Comparison of ENCODE assay signal across 7 cellular contexts in the genomic region with DNA sequence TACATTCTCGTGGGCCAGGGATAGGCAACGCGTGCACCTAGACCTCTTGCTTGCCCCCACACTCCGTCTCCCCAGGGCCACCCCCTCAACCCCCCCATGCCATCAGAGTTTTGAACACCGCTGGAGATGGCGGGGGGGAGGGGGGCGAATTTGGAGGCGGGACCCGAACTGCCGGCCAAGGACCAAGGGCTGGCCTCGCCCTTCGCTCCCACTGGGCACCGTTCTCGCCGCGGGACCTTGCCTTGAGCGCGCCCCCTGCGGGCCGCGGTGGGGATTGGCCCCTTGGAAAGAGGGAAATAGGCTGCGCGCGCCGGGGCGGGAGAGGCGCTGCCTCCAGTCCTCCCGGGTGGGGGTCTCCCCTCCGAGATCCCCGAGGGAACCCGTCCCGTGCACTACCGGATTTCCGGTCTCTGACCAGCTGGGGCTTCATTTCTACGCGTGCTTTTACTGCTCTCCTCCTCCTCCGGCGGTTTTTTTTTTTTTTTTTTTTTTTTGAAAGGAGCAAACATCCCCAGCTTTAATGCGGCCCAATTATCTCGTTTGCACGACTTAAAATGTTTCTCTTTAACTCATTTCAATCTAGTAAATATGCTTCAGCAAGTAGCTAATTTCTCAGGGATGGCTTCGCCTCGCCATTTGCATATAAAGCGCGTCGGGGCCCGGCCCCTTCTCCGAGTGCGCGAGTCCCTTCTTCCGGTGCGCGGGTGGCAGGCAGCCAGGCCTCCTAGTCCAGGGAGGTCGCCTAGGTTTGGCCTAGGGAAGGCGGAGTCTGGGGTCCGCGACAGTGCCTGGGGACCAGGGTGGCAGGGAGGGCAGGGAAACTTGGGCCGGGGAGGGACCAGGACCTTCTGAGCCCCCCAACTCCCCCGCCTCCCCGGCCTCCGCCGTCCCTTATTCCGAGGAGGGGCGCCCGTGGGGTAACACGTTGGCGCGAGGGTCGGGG. TPM values are rescaled to one million over a fixed set of nuclear protein-coding genes. Genes with fewer than 3 reads are reported as not detected.
DNase-seq lines count a peak whose midpoint lies in the region; ATAC-seq and TF ChIP-seq lines count a peak whose summit lies in the region.

No MANE protein-coding gene starts in this region.

- DNase-seq in GM06990 (ENCODE audit: extremely low read depth, insufficient read length) (peak; percentile 47), NCI-H1092 treated with DMSO at 0.1 percent for 48 hours (lab: John Stamatoyannopoulos, UW) (peak; percentile 54), germinal center (ENCODE audit: low spot score) (peak; percentile 64), osteocyte (ENCODE audit: extremely low spot score, unreplicated experiment) (peak; percentile 97), putamen (ENCODE audit: low spot score) (no peak)
- peak; percentile 37 for DNase-seq in activated CD8-positive, alpha-beta T cell treated with anti-CD3 and anti-CD28 coated beads, Interleukin-2, amount 10 ng/mL, durations not matched to agents 7 days and 5 days

- no peak for ATAC-seq in activated CD8-positive, alpha-beta T cell treated with anti-CD3 and anti-CD28 coated beads, Interleukin-2, amount 10 ng/mL, durations not matched to agents 7 days and 5 days
- no peak for ATAC-seq in HG03432 (IDR thresholded peaks at IDR 0.05; ENCODE audit: unreplicated experiment)

- CTCF ChIA-PET in activated CD8-positive, alpha-beta T cell treated with anti-CD3 and anti-CD28 coated beads, Interleukin-2, amount 10 ng/mL, durations not matched to agents 7 days and 5 days (lab: Charles Lee), result interaction anchor here (1.3 to 7.2 kb wide), 5 partner anchors 9 to 413 kb away, joined by 4 to 48 read pairs (median 6); no protein-coding TSS in a partner anchor

- no peaks in the 10 kb centered on the region; the same call in none of the 2 replicates for H3K27me3 ChIP-seq in GM06990 (replicated peaks; ENCODE audit: control insufficient read depth, insufficient read depth, low read length)

- POLR2A ChIA-PET in activated CD8-positive, alpha-beta T cell treated with anti-CD3 and anti-CD28 coated beads, Interleukin-2, amount 10 ng/mL, durations not matched to agents 7 days and 5 days (lab: Charles Lee), result no interaction called here

- H3K9me3 Mint-ChIP-seq in activated CD8-positive, alpha-beta T cell treated with anti-CD3 and anti-CD28 coated beads, Interleukin-2, amount 10 ng/mL, durations not matched to agents 7 days and 5 days (ENCODE audit: insufficient read depth), result no peaks in the 10 kb centered on the region
- H3K9me3 Mint-ChIP-seq in osteocyte (ENCODE audit: unreplicated experiment), result no peaks in the 10 kb centered on the region

- TF ChIP-seq CTCF in GM06990 (IDR thresholded peaks at IDR 0.05; ENCODE audit: insufficient read depth, low read length, poor library complexity, severe bottlenecking), result peak; percentile 73
- TF ChIP-seq CTCF in osteocyte (IDR thresholded peaks at IDR 0.05), result peak; percentile 88

- no peak overlapping the region for H3K4me3 ChIP-seq in GM06990 (replicated peaks; ENCODE audit: low read depth, low read length)

- H3K4me3 Mint-ChIP-seq in activated CD8-positive, alpha-beta T cell treated with anti-CD3 and anti-CD28 coated beads, Interleukin-2, amount 10 ng/mL, durations not matched to agents 7 days and 5 days, result peak overlapping the region; percentile 28
- peak overlapping the region; percentile 73 for H3K4me3 Mint-ChIP-seq in osteocyte (ENCODE audit: unreplicated experiment)

- H3K27ac Mint-ChIP-seq in activated CD8-positive, alpha-beta T cell treated with anti-CD3 and anti-CD28 coated beads, Interleukin-2, amount 10 ng/mL, durations not matched to agents 7 days and 5 days, result no peak overlapping the region
- H3K27ac Mint-ChIP-seq in osteocyte (ENCODE audit: unreplicated experiment), result peak overlapping the region; percentile 93

- no peaks in the 10 kb centered on the region for H3K36me3 Mint-ChIP-seq in activated CD8-positive, alpha-beta T cell treated with anti-CD3 and anti-CD28 coated beads, Interleukin-2, amount 10 ng/mL, durations not matched to agents 7 days and 5 days (ENCODE audit: low read depth)
- peaks cover 3% of the 10 kb centered on the region for H3K36me3 Mint-ChIP-seq in osteocyte (ENCODE audit: unreplicated experiment)

- no peaks in the 10 kb centered on the region for H3K36me3 ChIP-seq in GM06990 (ENCODE audit: control insufficient read depth, insufficient read depth, low read length)

- peaks cover 4% of the 10 kb centered on the region for H3K4me1 Mint-ChIP-seq in activated CD8-positive, alpha-beta T cell treated with anti-CD3 and anti-CD28 coated beads, Interleukin-2, amount 10 ng/mL, durations not matched to agents 7 days and 5 days (ENCODE audit: low read depth)
- peaks cover 63% of the 10 kb centered on the region for H3K4me1 Mint-ChIP-seq in osteocyte (ENCODE audit: unreplicated experiment)

- peaks cover 58% of the 10 kb centered on the region for H3K27me3 Mint-ChIP-seq in activated CD8-positive, alpha-beta T cell treated with anti-CD3 and anti-CD28 coated beads, Interleukin-2, amount 10 ng/mL, durations not matched to agents 7 days and 5 days (ENCODE audit: low read depth)
- no peaks in the 10 kb centered on the region for H3K27me3 Mint-ChIP-seq in osteocyte (ENCODE audit: unreplicated experiment)

RNA-seq across cellular contexts. Expression of a gene that starts 10.1 kb away (rescaled TPM):
- total RNA-seq in activated CD8-positive, alpha-beta T cell treated with anti-CD3 and anti-CD28 coated beads, Interleukin-2, amount 10 ng/mL, durations not matched to agents 7 days and 5 days, result not detected
- total RNA-seq in osteocyte, result 56.5 and 60.7 TPM in 2 replicates

Comparison
In these comparisons a context has a peak if more than half of its experiments do, and no peak if none do; other contexts are left out.
1. RNA of a gene that starts 10.1 kb away (total RNA-seq): 56.5 to 60.7 TPM in osteocyte; not detected in activated CD8-positive, alpha-beta T cell treated with anti-CD3 and anti-CD28 coated beads, Interleukin-2, amount 10 ng/mL, durations not matched to agents 7 days and 5 days; every median in the first group is over 10 times any median in the second.